8 cellular contexts compared by ENCODE assay signal in the genomic region with DNA sequence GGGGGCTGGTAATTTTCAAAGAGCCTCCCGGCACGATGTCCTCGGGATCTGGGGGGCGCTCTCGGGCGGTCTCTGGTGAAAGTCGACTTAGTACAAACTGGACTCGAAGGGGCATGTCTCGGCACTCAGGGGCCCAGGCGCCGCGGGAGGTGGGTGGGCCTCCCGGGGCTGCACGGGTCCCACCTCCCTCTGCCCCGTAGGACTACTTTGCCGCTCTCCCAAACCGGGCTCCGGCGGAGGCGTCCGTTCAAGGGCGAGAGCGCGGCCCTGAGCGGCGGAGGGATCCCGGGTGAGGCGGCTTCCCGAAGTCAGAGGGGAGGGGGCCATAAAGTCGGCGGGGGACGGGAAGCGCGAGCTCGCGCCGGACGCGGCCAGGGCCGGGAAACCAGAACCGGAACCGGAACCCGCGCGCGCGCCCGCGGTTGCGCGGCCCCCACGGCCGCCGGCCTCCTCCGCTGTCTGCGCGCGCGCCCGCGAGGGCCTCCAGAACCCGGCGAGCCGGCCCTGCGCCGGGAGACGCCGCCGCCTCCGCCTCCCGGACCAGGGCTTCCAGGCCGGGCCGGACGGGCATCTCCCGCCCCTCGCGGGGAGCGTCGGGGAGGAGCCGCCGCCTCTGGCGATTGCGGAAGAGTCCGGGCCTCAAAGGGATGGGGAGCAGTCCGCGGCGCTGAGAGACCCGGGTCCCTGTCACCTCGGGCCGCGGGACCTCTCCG. TPM values are rescaled to one million over a fixed set of nuclear protein-coding genes. Genes with fewer than 3 reads are reported as not detected.
DNase-seq lines count a peak whose midpoint lies in the region; ATAC-seq and TF ChIP-seq lines count a peak whose summit lies in the region.

A gene with protein sequence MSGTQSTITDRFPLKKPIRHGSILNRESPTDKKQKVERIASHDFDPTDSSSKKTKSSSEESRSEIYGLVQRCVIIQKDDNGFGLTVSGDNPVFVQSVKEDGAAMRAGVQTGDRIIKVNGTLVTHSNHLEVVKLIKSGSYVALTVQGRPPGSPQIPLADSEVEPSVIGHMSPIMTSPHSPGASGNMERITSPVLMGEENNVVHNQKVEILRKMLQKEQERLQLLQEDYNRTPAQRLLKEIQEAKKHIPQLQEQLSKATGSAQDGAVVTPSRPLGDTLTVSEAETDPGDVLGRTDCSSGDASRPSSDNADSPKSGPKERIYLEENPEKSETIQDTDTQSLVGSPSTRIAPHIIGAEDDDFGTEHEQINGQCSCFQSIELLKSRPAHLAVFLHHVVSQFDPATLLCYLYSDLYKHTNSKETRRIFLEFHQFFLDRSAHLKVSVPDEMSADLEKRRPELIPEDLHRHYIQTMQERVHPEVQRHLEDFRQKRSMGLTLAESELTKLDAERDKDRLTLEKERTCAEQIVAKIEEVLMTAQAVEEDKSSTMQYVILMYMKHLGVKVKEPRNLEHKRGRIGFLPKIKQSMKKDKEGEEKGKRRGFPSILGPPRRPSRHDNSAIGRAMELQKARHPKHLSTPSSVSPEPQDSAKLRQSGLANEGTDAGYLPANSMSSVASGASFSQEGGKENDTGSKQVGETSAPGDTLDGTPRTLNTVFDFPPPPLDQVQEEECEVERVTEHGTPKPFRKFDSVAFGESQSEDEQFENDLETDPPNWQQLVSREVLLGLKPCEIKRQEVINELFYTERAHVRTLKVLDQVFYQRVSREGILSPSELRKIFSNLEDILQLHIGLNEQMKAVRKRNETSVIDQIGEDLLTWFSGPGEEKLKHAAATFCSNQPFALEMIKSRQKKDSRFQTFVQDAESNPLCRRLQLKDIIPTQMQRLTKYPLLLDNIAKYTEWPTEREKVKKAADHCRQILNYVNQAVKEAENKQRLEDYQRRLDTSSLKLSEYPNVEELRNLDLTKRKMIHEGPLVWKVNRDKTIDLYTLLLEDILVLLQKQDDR (N-terminal part only) (plus strand): TSS at position 486 of the 713 bp plus-strand sequence. CDS start 831 bp downstream, outside the sequence.

- ATAC-seq in GM19467 (IDR thresholded peaks at IDR 0.05; ENCODE audit: unreplicated experiment): peak; percentile 68

- H3K36me3 ChIP-seq in HUES6 (ENCODE audit: control insufficient read depth, insufficient read depth, low read length) (peaks cover 7% of the 10 kb centered on the region; the same call in 1 of the 2 replicates), esophagus squamous epithelium (peaks cover 0 to 1% (median 0%) of the 10 kb centered on the region in 3 donors)

- TF ChIP-seq CTCF in esophagus squamous epithelium (IDR thresholded peaks at IDR 0.05): peak in 4 of 6 experiments; percentile 2 to 13 (median 4)

- TF ChIP-seq POLR2A in esophagus squamous epithelium (IDR thresholded peaks at IDR 0.05): peak in 2 of 4 donors; percentile 86 to 89

- DNase-seq in CMK (ENCODE audit: low read depth) (peak; percentile 94), activated T-helper 1 cell treated with Interleukin-2 at 50 U/mL for 16 hours (ENCODE audit: low read depth) (peak; percentile 60), esophagus squamous epithelium (lab: John Stamatoyannopoulos, UW) (peak; percentile 60), myocyte (ENCODE audit: low read depth) (peak; percentile 98)
- peak; percentile 61 for DNase-seq in stimulated activated CD8-positive, alpha-beta memory T cell treated with anti-CD3 and anti-CD28 coated beads, Interleukin-7, amount 100 ng/mL, for 24 hours (ENCODE audit: low read depth)

- H3K27me3 ChIP-seq in HUES6 (ENCODE audit: control insufficient read depth, insufficient read depth, low read length): no peaks in the 10 kb centered on the region
- no peaks in the 10 kb centered on the region for H3K27me3 ChIP-seq in esophagus squamous epithelium

- H3K9me3 ChIP-seq in HUES6 (ENCODE audit: control insufficient read depth, insufficient read depth, low read depth, low read length) (no peaks in the 10 kb centered on the region), esophagus squamous epithelium (no peaks in the 10 kb centered on the region)

- H3K27ac ChIP-seq in HUES6 (ENCODE audit: low read depth, low read length) (peak within 1 kb of the TSS; percentile 85), esophagus squamous epithelium (peak within 1 kb of the TSS; percentile 97 to 99 (median 98))

- peaks cover 19% of the 10 kb centered on the region for H3K4me1 ChIP-seq in HUES6 (ENCODE audit: control insufficient read depth, insufficient read depth, low read length)
- peaks cover 12 to 84% (median 38%) of the 10 kb centered on the region in 3 donors for H3K4me1 ChIP-seq in esophagus squamous epithelium

- H3K4me3 ChIP-seq in HUES6 (ENCODE audit: low read depth, low read length) (peak within 1 kb of the TSS; percentile 79), esophagus squamous epithelium (peak within 1 kb of the TSS; percentile 68 to 99 (median 96))

- 0% methylated on average over 8 to 17 of the region's 92 CpGs for WGBS in esophagus squamous epithelium, 2 donors

- intact Hi-C loops in esophagus squamous epithelium (cut with DNase I): no loop called here

- peak within 1 kb of the TSS; percentile 75 for H3K9ac ChIP-seq in HUES6 (ENCODE audit: low read length)

TF ChIP-seq in PFSK-1, 5 proteins besides CTCF, POLR2A, EP300 and RAD21:
- TF ChIP-seq, protein P1, sequence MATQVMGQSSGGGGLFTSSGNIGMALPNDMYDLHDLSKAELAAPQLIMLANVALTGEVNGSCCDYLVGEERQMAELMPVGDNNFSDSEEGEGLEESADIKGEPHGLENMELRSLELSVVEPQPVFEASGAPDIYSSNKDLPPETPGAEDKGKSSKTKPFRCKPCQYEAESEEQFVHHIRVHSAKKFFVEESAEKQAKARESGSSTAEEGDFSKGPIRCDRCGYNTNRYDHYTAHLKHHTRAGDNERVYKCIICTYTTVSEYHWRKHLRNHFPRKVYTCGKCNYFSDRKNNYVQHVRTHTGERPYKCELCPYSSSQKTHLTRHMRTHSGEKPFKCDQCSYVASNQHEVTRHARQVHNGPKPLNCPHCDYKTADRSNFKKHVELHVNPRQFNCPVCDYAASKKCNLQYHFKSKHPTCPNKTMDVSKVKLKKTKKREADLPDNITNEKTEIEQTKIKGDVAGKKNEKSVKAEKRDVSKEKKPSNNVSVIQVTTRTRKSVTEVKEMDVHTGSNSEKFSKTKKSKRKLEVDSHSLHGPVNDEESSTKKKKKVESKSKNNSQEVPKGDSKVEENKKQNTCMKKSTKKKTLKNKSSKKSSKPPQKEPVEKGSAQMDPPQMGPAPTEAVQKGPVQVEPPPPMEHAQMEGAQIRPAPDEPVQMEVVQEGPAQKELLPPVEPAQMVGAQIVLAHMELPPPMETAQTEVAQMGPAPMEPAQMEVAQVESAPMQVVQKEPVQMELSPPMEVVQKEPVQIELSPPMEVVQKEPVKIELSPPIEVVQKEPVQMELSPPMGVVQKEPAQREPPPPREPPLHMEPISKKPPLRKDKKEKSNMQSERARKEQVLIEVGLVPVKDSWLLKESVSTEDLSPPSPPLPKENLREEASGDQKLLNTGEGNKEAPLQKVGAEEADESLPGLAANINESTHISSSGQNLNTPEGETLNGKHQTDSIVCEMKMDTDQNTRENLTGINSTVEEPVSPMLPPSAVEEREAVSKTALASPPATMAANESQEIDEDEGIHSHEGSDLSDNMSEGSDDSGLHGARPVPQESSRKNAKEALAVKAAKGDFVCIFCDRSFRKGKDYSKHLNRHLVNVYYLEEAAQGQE (IDR thresholded peaks at IDR 0.05; ENCODE audit: insufficient read depth in 1 of 2, low read depth in 2 of 2, low read length in 2 of 2): no peak
- TF ChIP-seq FOXP2 (optimal IDR thresholded peaks at IDR 0.05; ENCODE audit: borderline replicate concordance, extremely low read depth, extremely low read length, insufficient read depth) (peak; percentile 98), TAF1 (IDR thresholded peaks at IDR 0.05; ENCODE audit: borderline replicate concordance, insufficient read depth, low read length) (no peak; the same call in 1 of the 2 replicates), SIN3A (IDR thresholded peaks at IDR 0.05; ENCODE audit: borderline replicate concordance, insufficient read depth, low read length) (0 out of 2 replicates have a peak, but pooled peaks have one; percentile 24), POLR2AphosphoS5 (IDR thresholded peaks at IDR 0.05; ENCODE audit: low read depth, low read length) (peak; percentile 57; the same call in 1 of the 2 replicates)

RNA-seq across cellular contexts. Expression of the gene that starts here (rescaled TPM):
- 9.1 TPM for polyA plus RNA-seq in PFSK-1 (2012; ENCODE audit: insufficient read length, low read depth)
- total RNA-seq in esophagus squamous epithelium (100 to 1,000 TPM in 1 of 4 donors, 10 to 100 TPM in 3; 57.4 to 106 (median 70.7) TPM), myocyte (85.1 and 85.6 TPM in 2 replicates)
- polyA plus RNA-seq in myocyte (2012): 32.7 TPM

Comparison
In these comparisons a context has a peak if more than half of its experiments do, and no peak if none do; other contexts are left out.
1. Peak in every context shown above with its lines: DNase-seq, ATAC-seq, H3K4me3 ChIP-seq and H3K27ac ChIP-seq.